Comparison of ENCODE assay signal across 10 cellular contexts in genomic region chr18:9017900-9018217, GRCh38.
DNase-seq lines count a peak whose midpoint lies in the region; ATAC-seq and TF ChIP-seq lines count a peak whose summit lies in the region.
"Had no signal": no experiment of that assay in that cellular context is flagged by ENCODE, and none has a peak within 500 bp of the region (broad histone marks: within the 10 kb centered on the region; RNA-seq: fewer than 3 reads in every experiment).

No MANE protein-coding gene starts in this region.

- H3K36me3 Mint-ChIP-seq in activated T-cell treated with anti-CD3 and anti-CD28 coated beads, Interleukin-2, amount 50 U/mL, for 72 hours (ENCODE audit: insufficient read depth in 2 of 2): no peaks in the 10 kb centered on the region
- no peaks in the 10 kb centered on the region for H3K36me3 Mint-ChIP-seq in activated T-helper 1 cell treated with anti-CD3 and anti-CD28 coated beads, Interleukin-12 subunit alpha, Interleukin-12 subunit beta, Interleukin-2, Interleukin-4 antibody, amounts not matched to agents 30 ng/mL and 10 ng/mL and 1 ng/mL, durations not matched to agents 14 hours and 24 hours and 36 hours (ENCODE audit: low read depth)

- no peak overlapping the region for H3K27ac Mint-ChIP-seq in activated T-cell treated with anti-CD3 and anti-CD28 coated beads, Interleukin-2, amount 50 U/mL, for 72 hours
- peak overlapping the region; percentile 75 for H3K27ac Mint-ChIP-seq in activated T-helper 1 cell treated with anti-CD3 and anti-CD28 coated beads, Interleukin-12 subunit alpha, Interleukin-12 subunit beta, Interleukin-2, Interleukin-4 antibody, amounts not matched to agents 30 ng/mL and 10 ng/mL and 1 ng/mL, durations not matched to agents 14 hours and 24 hours and 36 hours

- no peak overlapping the region for H3K4me3 ChIP-seq in uterus

- no peak for TF ChIP-seq CTCF in uterus (IDR thresholded peaks at IDR 0.05)

- H3K4me3 Mint-ChIP-seq in activated T-cell treated with anti-CD3 and anti-CD28 coated beads, Interleukin-2, amount 50 U/mL, for 72 hours: peak overlapping the region; percentile 78 to 83
- no peak overlapping the region for H3K4me3 Mint-ChIP-seq in activated T-helper 1 cell treated with anti-CD3 and anti-CD28 coated beads, Interleukin-12 subunit alpha, Interleukin-12 subunit beta, Interleukin-2, Interleukin-4 antibody, amounts not matched to agents 30 ng/mL and 10 ng/mL and 1 ng/mL, durations not matched to agents 14 hours and 24 hours and 36 hours

- intact Hi-C loops in activated T-helper 1 cell treated with anti-CD3 and anti-CD28 coated beads, Interleukin-12 subunit alpha, Interleukin-12 subunit beta, Interleukin-2, Interleukin-4 antibody, amounts not matched to agents 30 ng/mL and 10 ng/mL and 1 ng/mL, durations not matched to agents 14 hours and 24 hours and 36 hours (cut with micrococcal nuclease): loop anchor here (1.0 to 2.0 kb wide), 3 partner anchors 119 to 457 kb away; partner anchors contain the start of genes ANKRD12 and RALBP1
- intact Hi-C loops in left cardiac atrium (cut with DNase I) (no loop called here), uterus (cut with DNase I; ENCODE audit: low total_unique reads) (no loop called here)

- no peaks in the 10 kb centered on the region for H3K9me3 Mint-ChIP-seq in activated T-cell treated with anti-CD3 and anti-CD28 coated beads, Interleukin-2, amount 50 U/mL, for 72 hours
- no peaks in the 10 kb centered on the region for H3K9me3 Mint-ChIP-seq in activated T-helper 1 cell treated with anti-CD3 and anti-CD28 coated beads, Interleukin-12 subunit alpha, Interleukin-12 subunit beta, Interleukin-2, Interleukin-4 antibody, amounts not matched to agents 30 ng/mL and 10 ng/mL and 1 ng/mL, durations not matched to agents 14 hours and 24 hours and 36 hours

- peak overlapping the region; percentile 38 to 80 for H3K27ac ChIP-seq in uterus

- H3K36me3 ChIP-seq in uterus: no peaks in the 10 kb centered on the region
- H3K36me3 ChIP-seq: BE2C had no signal

- DNase-seq in activated T-cell treated with anti-CD3 and anti-CD28 coated beads, Interleukin-2, amount 50 U/mL, for 72 hours: no peak
- no peak for DNase-seq in activated T-cell treated with anti-CD3 and anti-CD28 coated beads, Interleukin-2, amount 50 U/mL, for 48 hours
- DNase-seq in activated T-helper 1 cell treated with anti-CD3 and anti-CD28 coated beads, Interleukin-12 subunit alpha, Interleukin-12 subunit beta, Interleukin-2, Interleukin-4 antibody, amounts not matched to agents 30 ng/mL and 10 ng/mL and 1 ng/mL, durations not matched to agents 14 hours and 24 hours and 36 hours (ENCODE audit: low spot score): no peak
- DNase-seq in left cardiac atrium (no peak), uterus (no peak), Kasumi-1 (lab: John Stamatoyannopoulos, UW) (no peak)
- DNase-seq: BE2C, NCI-H526 treated with DMSO at 0.1 percent for 48 hours had no signal

- peaks cover 0 to 4% of the 10 kb centered on the region in 2 donors for H3K4me1 ChIP-seq in uterus
- H3K4me1 ChIP-seq: BE2C had no signal

- peaks cover 18% of the 10 kb centered on the region for H3K4me1 Mint-ChIP-seq in activated T-cell treated with anti-CD3 and anti-CD28 coated beads, Interleukin-2, amount 50 U/mL, for 72 hours (ENCODE audit: low read depth)
- H3K4me1 Mint-ChIP-seq in activated T-helper 1 cell treated with anti-CD3 and anti-CD28 coated beads, Interleukin-12 subunit alpha, Interleukin-12 subunit beta, Interleukin-2, Interleukin-4 antibody, amounts not matched to agents 30 ng/mL and 10 ng/mL and 1 ng/mL, durations not matched to agents 14 hours and 24 hours and 36 hours (ENCODE audit: low read depth): peaks cover 10% of the 10 kb centered on the region

- ATAC-seq in activated T-cell treated with anti-CD3 and anti-CD28 coated beads, Interleukin-2, amount 50 U/mL, for 72 hours (replicated peaks in 1 of 2): no peak
- ATAC-seq in left cardiac atrium (peak; percentile 19 to 49), GM19328 (IDR thresholded peaks at IDR 0.05; ENCODE audit: unreplicated experiment) (no peak), GM21528 (IDR thresholded peaks at IDR 0.05; ENCODE audit: low FRiP score, unreplicated experiment) (no peak)

- H3K9me3 ChIP-seq in uterus: peaks cover 0 to 6% of the 10 kb centered on the region in 2 donors
- H3K9me3 ChIP-seq: BE2C had no signal

- H3K27me3 Mint-ChIP-seq in activated T-cell treated with anti-CD3 and anti-CD28 coated beads, Interleukin-2, amount 50 U/mL, for 72 hours (ENCODE audit: low read depth): no peaks in the 10 kb centered on the region
- peaks cover 3% of the 10 kb centered on the region for H3K27me3 Mint-ChIP-seq in activated T-helper 1 cell treated with anti-CD3 and anti-CD28 coated beads, Interleukin-12 subunit alpha, Interleukin-12 subunit beta, Interleukin-2, Interleukin-4 antibody, amounts not matched to agents 30 ng/mL and 10 ng/mL and 1 ng/mL, durations not matched to agents 14 hours and 24 hours and 36 hours (ENCODE audit: insufficient read depth)

- no peaks in the 10 kb centered on the region for H3K27me3 ChIP-seq in uterus
- H3K27me3 ChIP-seq: BE2C had no signal

- no peak for TF ChIP-seq POLR2A in uterus (IDR thresholded peaks at IDR 0.05)

Comparison
In these comparisons a context has a peak if more than half of its experiments do, and no peak if none do; other contexts are left out.
1. ATAC-seq: peak in left cardiac atrium (2 of 2); none in activated T-cell treated with anti-CD3 and anti-CD28 coated beads, Interleukin-2, amount 50 U/mL, for 72 hours (0 of 2), GM19328 (single experiment) and GM21528 (single experiment).